Comparison of ENCODE assay signal across 16 cellular contexts in the genomic region with DNA sequence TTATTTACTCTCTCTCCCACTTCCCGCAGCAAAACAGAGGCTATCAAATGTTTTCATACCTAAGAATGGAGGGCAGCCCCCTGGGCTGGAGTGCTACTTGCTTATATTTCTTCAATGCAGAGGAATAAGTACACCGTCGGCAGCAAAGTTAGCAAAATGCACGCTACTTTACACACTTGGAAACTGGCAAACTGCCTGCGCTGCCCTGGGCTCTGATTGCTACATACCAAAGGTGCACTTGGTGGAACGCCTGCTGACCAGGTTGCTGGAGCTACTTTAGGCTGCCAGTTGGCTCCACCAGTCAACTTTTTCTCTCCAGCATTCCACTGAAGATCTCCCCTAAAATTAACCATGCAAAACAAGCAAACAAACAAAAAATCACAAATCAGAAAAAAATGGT.
"Had no signal": no experiment of that assay in that cellular context is flagged by ENCODE, and none has a peak within 500 bp of the region (broad histone marks: within the 10 kb centered on the region; RNA-seq: fewer than 3 reads in every experiment).

No MANE protein-coding gene starts in this region.

- H3K4me2 ChIP-seq: hepatocyte had no signal

- ATAC-seq: foreskin keratinocyte; left colon; naive thymus-derived CD4-positive, alpha-beta T cell had no signal

- H3K79me2 ChIP-seq: hepatocyte had no signal

- H3K9me3 ChIP-seq: neutrophil, right atrium auricular region, uterus had no signal

- H3K27me3 ChIP-seq: foreskin keratinocyte, hepatocyte, neutrophil, right atrium auricular region, stomach, uterus had no signal

- H3K27ac ChIP-seq: foreskin keratinocyte, hepatocyte, neutrophil, right atrium auricular region, stomach, uterus had no signal

- H3K4me1 ChIP-seq: foreskin keratinocyte, right atrium auricular region, stomach, uterus had no signal

- H2AFZ ChIP-seq: hepatocyte had no signal

- H3K4me3 ChIP-seq: hepatocyte, right atrium auricular region, stomach, uterus had no signal

- DNase-seq: dermis blood vessel endothelial cell; erythroblast; foreskin keratinocyte; head of caudate nucleus; left colon; naive thymus-derived CD4-positive, alpha-beta T cell; posterior cingulate gyrus; small intestine; stimulated activated CD4-positive, alpha-beta T cell treated with anti-CD3 and anti-CD28 coated beads, Interleukin-12 subunit alpha, Interleukin-12 subunit beta, amount 100 ng/mL, for 4 hours; stimulated activated naive CD4-positive, alpha-beta T cell; stomach; substantia nigra; uterus had no signal

- H3K36me3 ChIP-seq: neutrophil, right atrium auricular region, stomach, uterus had no signal
